21 cellular contexts compared by ENCODE assay signal in the genomic region with DNA sequence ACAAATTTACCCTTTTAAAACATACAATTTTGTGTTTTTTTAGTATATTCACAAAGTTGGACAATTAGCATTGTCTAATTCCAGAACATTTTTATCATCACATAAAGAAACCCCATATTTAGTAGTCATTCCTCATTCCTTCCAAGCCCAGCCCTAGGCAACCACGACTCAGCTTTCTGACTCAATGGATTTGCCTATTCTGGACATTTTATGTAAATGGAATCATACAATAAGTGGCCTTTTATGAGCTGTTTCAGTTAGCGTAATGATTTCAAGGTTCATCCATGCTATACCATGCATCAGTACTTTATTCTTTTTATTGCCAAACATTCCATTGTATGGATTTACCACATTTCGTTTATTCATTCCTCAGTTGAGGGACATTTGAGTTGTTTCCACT.
"Had no signal": no experiment of that assay in that cellular context is flagged by ENCODE, and none has a peak within 500 bp of the region (broad histone marks: within the 10 kb centered on the region; RNA-seq: fewer than 3 reads in every experiment).

No MANE protein-coding gene starts in this region.

- H3K36me3 ChIP-seq: heart right ventricle, tibial artery had no signal

- DNase-seq: activated CD4-positive, alpha-beta memory T cell treated with anti-CD3 and anti-CD28 coated beads, Interleukin-2, amount 10 ng/mL, durations not matched to agents 7 days and 5 days; activated CD4-positive, alpha-beta T cell treated with anti-CD3 and anti-CD28 coated beads, Interleukin-2, amount 10 ng/mL, durations not matched to agents 24 days and 14 days; activated effector memory CD4-positive, alpha-beta T cell treated with Interleukin-2 at 50 U/mL for 16 hours; activated naive CD4-positive, alpha-beta T cell treated with anti-CD3 and anti-CD28 coated beads, Interleukin-2, amount 10 ng/mL, durations not matched to agents 7 days and 5 days; activated T-cell treated with anti-CD3 and anti-CD28 coated beads, Interleukin-2, amount 50 U/mL, for 72 hours; amygdala; erythroblast; heart right ventricle; islet precursor cell; left colon; mesendoderm; mucosa of descending colon; nucleus accumbens; right cardiac atrium; stimulated activated CD4-positive, alpha-beta T cell treated with anti-CD3 and anti-CD28 coated beads, Interleukin-4, amount 100 ng/mL, for 24 hours; stimulated activated naive CD8-positive, alpha-beta T cell treated with anti-CD3 and anti-CD28 coated beads, Interleukin-15, Interleukin-2, amounts not matched to agents 100 U/mL and 50 U/mL, for 24 hours; substantia nigra; tibial artery had no signal

- H2AFZ ChIP-seq: parathyroid adenoma had no signal

- ATAC-seq: activated CD4-positive, CD25-positive, alpha-beta regulatory T cell treated with anti-CD3 and anti-CD28 coated beads, Interleukin-2, amount 50 U/mL, for 24 hours; activated T-cell treated with anti-CD3 and anti-CD28 coated beads, Interleukin-2, amount 50 U/mL, for 72 hours; heart right ventricle; left colon; mucosa of descending colon; right cardiac atrium; stimulated activated naive CD8-positive, alpha-beta T cell treated with anti-CD3 and anti-CD28 coated beads, Interleukin-15, Interleukin-2, amounts not matched to agents 100 U/mL and 50 U/mL, for 24 hours had no signal

- H3K4me3 ChIP-seq: heart right ventricle, mucosa of descending colon, tibial artery had no signal

- H3K27ac ChIP-seq: heart right ventricle, parathyroid adenoma, tibial artery, VCaP had no signal

- H3K27me3 ChIP-seq: heart right ventricle, tibial artery had no signal

- H3K79me2 ChIP-seq: parathyroid adenoma had no signal

- H3K9ac ChIP-seq: parathyroid adenoma had no signal

- H3K9me3 ChIP-seq: heart right ventricle, mucosa of descending colon, tibial artery had no signal

- H3K4me1 ChIP-seq: parathyroid adenoma had no signal
